ENCODE assay signal across 1 cellular context in the genomic region with DNA sequence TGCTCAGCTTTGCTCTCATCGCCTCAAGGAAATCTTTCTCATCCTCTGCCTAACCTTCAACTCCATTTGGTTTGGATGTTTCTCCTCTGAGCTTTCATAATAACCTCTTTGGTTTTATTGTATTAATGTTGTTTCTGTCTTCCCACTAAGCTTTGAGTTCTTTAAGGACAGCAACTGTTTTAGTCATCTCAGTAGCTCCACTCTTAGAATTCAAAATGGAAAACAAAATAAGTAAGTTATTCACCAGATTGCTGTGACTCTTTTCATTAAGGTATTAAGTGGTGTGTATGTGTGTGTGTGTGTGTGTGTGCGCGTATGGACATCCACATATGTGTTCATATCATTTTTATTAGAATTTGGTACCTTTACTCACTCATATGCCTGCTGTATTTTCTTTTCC.
TF ChIP-seq lines count a peak whose summit lies in the region.

No MANE protein-coding gene starts in this region.

TF ChIP-seq in A549, 52 proteins besides CTCF, POLR2A, EP300 and RAD21 (continued from another document):
- TF ChIP-seq CHD4 (IDR thresholded peaks at IDR 0.05; ENCODE audit: borderline replicate concordance) (no peak), CHD2 (IDR thresholded peaks at IDR 0.05; ENCODE audit: low read length, partially characterized antibody) (no peak), TFCP2L1 (CRISPR knock-in tag; IDR thresholded peaks at IDR 0.05) (no peak), NR3C1 (IDR thresholded peaks at IDR 0.05) (no peak), FOXS1 (CRISPR knock-in tag; IDR thresholded peaks at IDR 0.05) (no peak), ZSCAN20 (CRISPR knock-in tag; IDR thresholded peaks at IDR 0.05) (no peak)
- TF ChIP-seq, protein P1, sequence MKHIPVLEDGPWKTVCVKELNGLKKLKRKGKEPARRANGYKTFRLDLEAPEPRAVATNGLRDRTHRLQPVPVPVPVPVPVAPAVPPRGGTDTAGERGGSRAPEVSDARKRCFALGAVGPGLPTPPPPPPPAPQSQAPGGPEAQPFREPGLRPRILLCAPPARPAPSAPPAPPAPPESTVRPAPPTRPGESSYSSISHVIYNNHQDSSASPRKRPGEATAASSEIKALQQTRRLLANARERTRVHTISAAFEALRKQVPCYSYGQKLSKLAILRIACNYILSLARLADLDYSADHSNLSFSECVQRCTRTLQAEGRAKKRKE (CRISPR knock-in tag; IDR thresholded peaks at IDR 0.05; ENCODE audit: low read depth): no peak
